ENCODE assay signal across 8 cellular contexts in the genomic region with DNA sequence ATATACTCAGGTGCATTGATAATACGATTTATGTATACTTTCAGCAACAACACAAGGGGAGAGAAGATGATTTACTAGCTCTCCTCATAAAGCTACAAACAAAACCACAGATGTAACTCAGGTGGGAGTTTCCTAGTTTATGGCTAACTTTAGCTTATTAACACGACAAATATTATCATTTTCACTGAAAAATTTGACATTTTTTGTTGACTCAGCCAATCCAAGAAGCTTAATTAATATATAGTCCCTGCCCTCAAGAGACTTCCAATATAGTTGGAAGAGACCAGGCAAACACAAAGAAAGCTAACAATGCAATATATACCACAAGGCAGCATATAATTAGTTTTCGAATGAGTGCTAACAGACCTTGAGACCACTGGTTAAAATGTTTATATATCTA. TPM values are rescaled to one million over a fixed set of nuclear protein-coding genes. Genes with fewer than 3 reads are reported as not detected.
DNase-seq lines count a peak whose midpoint lies in the region; ATAC-seq and TF ChIP-seq lines count a peak whose summit lies in the region.

No MANE protein-coding gene starts in this region.

- TF ChIP-seq POLR2A in uterus (IDR thresholded peaks at IDR 0.05), result no peak

- H3K27me3 ChIP-seq in right atrium auricular region, result no peaks in the 10 kb centered on the region
- no peaks in the 10 kb centered on the region for H3K27me3 ChIP-seq in uterus

- H3K27ac ChIP-seq in right atrium auricular region (peak overlapping the region in 1 of 2 donors; percentile 92), uterus (no peak overlapping the region)

- in situ Hi-C loops in astrocyte of the spinal cord (cut with HindIII; ENCODE audit: low sequenced_read_pairs), result no loop called here

- H3K36me3 ChIP-seq in right atrium auricular region, result no peaks in the 10 kb centered on the region
- H3K36me3 ChIP-seq in uterus, result no peaks in the 10 kb centered on the region

- H3K27me3 Mint-ChIP-seq in memory B cell, result no peaks in the 10 kb centered on the region

- H3K9me3 ChIP-seq in right atrium auricular region, result no peaks in the 10 kb centered on the region
- no peaks in the 10 kb centered on the region for H3K9me3 ChIP-seq in uterus

- peaks cover 0 to 21% of the 10 kb centered on the region in 2 donors for H3K4me1 ChIP-seq in right atrium auricular region
- peaks cover 0 to 8% of the 10 kb centered on the region in 2 donors for H3K4me1 ChIP-seq in uterus

- no peak for TF ChIP-seq CTCF in right atrium auricular region (IDR thresholded peaks at IDR 0.05)
- no peak for TF ChIP-seq CTCF in astrocyte of the spinal cord (IDR thresholded peaks at IDR 0.05; ENCODE audit: low read depth, low read length)
- TF ChIP-seq CTCF in uterus (IDR thresholded peaks at IDR 0.05), result no peak

- no peak for ATAC-seq in left cardiac atrium
- no peak for ATAC-seq in memory B cell (ENCODE audit: low read depth)
- no peak for ATAC-seq in HG02642 (IDR thresholded peaks at IDR 0.05; ENCODE audit: poor library complexity, unreplicated experiment)

- intact Hi-C loops in left cardiac atrium (cut with DNase I), result no loop called here
- intact Hi-C loops in uterus (cut with DNase I; ENCODE audit: low total_unique reads), result no loop called here

- H3K27ac Mint-ChIP-seq in memory B cell, result no peak overlapping the region

- peak overlapping the region; percentile 67 to 71 for H3K4me3 ChIP-seq in right atrium auricular region
- H3K4me3 ChIP-seq in astrocyte of the spinal cord (ENCODE audit: low read depth, low read length), result peak overlapping the region; percentile 90
- peak overlapping the region; percentile 78 to 80 for H3K4me3 ChIP-seq in uterus

- H3K4me3 Mint-ChIP-seq in memory B cell, result peak overlapping the region; percentile 49

- peaks cover 8% of the 10 kb centered on the region for H3K4me1 Mint-ChIP-seq in memory B cell

- DNase-seq in right atrium auricular region (ENCODE audit: low spot score), result no peak
- DNase-seq in left cardiac atrium, result no peak
- no peak for DNase-seq in astrocyte of the spinal cord (ENCODE audit: low read depth, low spot score)
- DNase-seq in memory B cell (ENCODE audit: low spot score in 2 of 2), result no peak
- DNase-seq in uterus, result no peak
- no peak for DNase-seq in SIG-M5 (lab: John Stamatoyannopoulos, UW)
- DNase-seq in activated CD8-positive, alpha-beta memory T cell treated with anti-CD3 and anti-CD28 coated beads, Interleukin-2, amount 50 U/mL, for 48 hours, result no peak

- peaks cover 5% of the 10 kb centered on the region for H3K36me3 Mint-ChIP-seq in memory B cell

- H3K9me3 Mint-ChIP-seq in memory B cell, result peaks cover under 1% of the 10 kb centered on the region

RNA-seq across cellular contexts. Expression of a gene that starts 0.8 kb away (rescaled TPM):
- total RNA-seq in right atrium auricular region (10 to 100 TPM; 13.6 to 15.9 TPM), left cardiac atrium (10 to 100 TPM; 39.2 to 53.4 TPM), uterus (10 to 100 TPM in 2 of 4 donors, 1 to 10 TPM in 2; 2.9 to 31.0 (median 15.0) TPM)

RNA-seq across cellular contexts. Expression of a gene that starts 1.4 kb away (rescaled TPM):
- 10 to 100 TPM in 1 of 2 donors, 1 to 10 TPM in 1; 5.3 to 11.2 TPM for total RNA-seq in right atrium auricular region
- total RNA-seq in left cardiac atrium, result 1 to 10 TPM; 6.5 to 8.0 TPM
- total RNA-seq in uterus, result 10 to 100 TPM in 3 of 4 donors, 1 to 10 TPM in 1; 5.0 to 26.1 (median 24.0) TPM

RNA-seq across cellular contexts. Expression of a gene that starts 39.1 kb away (rescaled TPM):
- total RNA-seq in right atrium auricular region, result 1 to 10 TPM; 8.6 to 8.9 TPM
- total RNA-seq in left cardiac atrium, result 1 to 10 TPM; 6.3 to 9.0 TPM
- total RNA-seq in uterus, result 10 to 100 TPM in 3 of 4 donors, 1 to 10 TPM in 1; 10.0 to 56.8 (median 41.3) TPM
